In the genomic region with DNA sequence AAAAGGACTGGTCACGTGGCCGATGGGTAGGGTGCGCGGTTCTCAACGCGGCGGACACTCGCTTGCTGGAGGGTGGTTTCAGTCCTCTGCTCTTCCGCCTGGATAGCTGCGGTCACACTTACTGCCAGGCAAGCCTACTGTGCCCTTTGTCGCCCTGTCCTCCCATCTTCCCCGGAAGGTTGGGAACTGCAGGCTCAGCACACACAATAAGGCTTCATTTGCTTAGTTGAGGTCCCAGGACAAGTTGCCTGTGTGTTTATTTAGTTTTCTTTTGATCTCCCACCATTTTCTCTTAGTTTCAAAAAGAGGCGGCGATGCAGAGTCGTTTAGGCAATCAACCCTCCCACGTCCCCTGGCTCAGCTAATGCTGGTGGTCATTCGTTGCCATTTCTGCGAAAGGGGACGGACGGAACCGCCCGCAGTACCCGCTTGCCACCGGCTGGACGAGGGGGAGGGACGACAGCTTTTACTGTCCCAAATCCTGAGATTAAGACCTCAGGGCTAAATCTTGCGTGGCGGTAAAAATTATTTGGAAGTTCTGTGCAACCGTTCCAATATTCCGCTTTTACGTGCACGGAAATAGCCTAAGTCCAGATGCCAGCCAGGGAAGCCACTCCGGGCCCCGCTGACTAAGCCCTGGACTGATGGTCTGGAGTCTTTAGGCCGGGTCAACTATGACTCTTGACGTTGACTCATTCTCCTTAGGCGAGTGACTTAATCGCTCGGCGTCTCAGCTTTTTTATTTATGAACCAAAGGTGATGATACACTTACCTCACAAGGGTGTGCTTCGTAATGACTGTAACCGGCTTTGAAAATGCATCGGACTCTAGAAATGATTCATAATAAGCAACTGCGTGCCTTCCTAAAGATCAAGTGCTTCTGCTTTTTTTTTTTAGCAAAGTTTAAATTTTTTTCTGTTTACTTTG, we compare ENCODE assay signal across 8 cellular contexts. TPM values are rescaled to one million over a fixed set of nuclear protein-coding genes. Genes with fewer than 3 reads are reported as not detected.
DNase-seq lines count a peak whose midpoint lies in the region; ATAC-seq and TF ChIP-seq lines count a peak whose summit lies in the region.

No MANE protein-coding gene starts in this region.

- peaks cover 43% of the 10 kb centered on the region for H3K79me2 ChIP-seq in PC-9 (ENCODE audit: low read depth)
- peaks cover 26% of the 10 kb centered on the region for H3K79me2 ChIP-seq in neural cell (replicated peaks; ENCODE audit: insufficient read depth, low read length)

- no peak for TF ChIP-seq EP300 in neural cell (conservative IDR thresholded peaks at IDR 0.05; ENCODE audit: poor library complexity, severe bottlenecking)

- TF ChIP-seq CTCF in A673 (conservative IDR thresholded peaks at IDR 0.05; ENCODE audit: low read depth, low read length): no peak
- TF ChIP-seq CTCF in PC-9 (conservative IDR thresholded peaks at IDR 0.05): no peak
- TF ChIP-seq CTCF in fibroblast of mammary gland (conservative IDR thresholded peaks at IDR 0.05; ENCODE audit: control insufficient read depth, insufficient read depth, low read depth, low read length): no peak
- TF ChIP-seq CTCF in neural cell (IDR thresholded peaks at IDR 0.05; ENCODE audit: poor library complexity, severe bottlenecking): no peak

- H2AFZ ChIP-seq in PC-9 (peak overlapping the region; percentile 96), neural cell (ENCODE audit: low read depth, low read length) (peak overlapping the region; percentile 89)

- H3K27me3 ChIP-seq in A673 (replicated peaks; ENCODE audit: insufficient read depth, low read depth, low read length, poor library complexity): no peaks in the 10 kb centered on the region
- H3K27me3 ChIP-seq in PC-9 (ENCODE audit: insufficient read depth, low read depth): no peaks in the 10 kb centered on the region
- no peaks in the 10 kb centered on the region for H3K27me3 ChIP-seq in neural cell (ENCODE audit: insufficient read depth, low read depth, low read length)

- POLR2A ChIA-PET in A673 (lab: Charles Lee; ENCODE audit: low non-redundant PET): no interaction called here
- POLR2A ChIA-PET in PC-9 (lab: Charles Lee; ENCODE audit: unreplicated experiment): interaction anchor here (0.7 kb wide), 3 partner anchors 159 to 787 kb away, joined by 13 to 49 read pairs (median 33); no protein-coding TSS in a partner anchor

- peaks cover 6% of the 10 kb centered on the region for H3K9me3 ChIP-seq in A673 (ENCODE audit: low read depth, low read length, poor library complexity, severe bottlenecking)
- H3K9me3 ChIP-seq in PC-9 (ENCODE audit: insufficient read depth, low read depth): no peaks in the 10 kb centered on the region; the same call in 1 of the 2 replicates
- no peaks in the 10 kb centered on the region for H3K9me3 ChIP-seq in neural cell (ENCODE audit: low read length)

- peaks cover 33% of the 10 kb centered on the region for H4K20me1 ChIP-seq in PC-9 (ENCODE audit: insufficient read depth)
- no peaks in the 10 kb centered on the region for H4K20me1 ChIP-seq in neural cell (ENCODE audit: insufficient read depth)

- no peaks in the 10 kb centered on the region for H3K9me2 ChIP-seq in PC-9 (ENCODE audit: insufficient read depth)
- no peaks in the 10 kb centered on the region for H3K9me2 ChIP-seq in neural cell (ENCODE audit: insufficient read depth, low read length)

- H3K4me1 ChIP-seq in A673 (ENCODE audit: insufficient read depth, low read length, poor library complexity, severe bottlenecking): peaks cover 7% of the 10 kb centered on the region
- H3K4me1 ChIP-seq in PC-9 (replicated peaks; ENCODE audit: insufficient read depth): peaks cover 26% of the 10 kb centered on the region

- peak overlapping the region; percentile 93 for H3K4me2 ChIP-seq in PC-9
- H3K4me2 ChIP-seq in neural cell (ENCODE audit: low read length): peak overlapping the region; percentile 23

- no peak for TF ChIP-seq RAD21 in neural cell (conservative IDR thresholded peaks at IDR 0.05)

- peak overlapping the region; percentile 56 for H3K9ac ChIP-seq in neural cell (ENCODE audit: low read length)

- CTCF ChIA-PET in A673 (lab: Charles Lee) (interaction anchor here (0.7 kb wide), 4 partner anchors 8 to 836 kb away, joined by 4 to 14 read pairs (median 11); no protein-coding TSS in a partner anchor), PC-9 (lab: Charles Lee) (interaction anchor here (0.7 to 1.7 kb wide), 3 partner anchors 11 to 586 kb away, joined by 3 to 10 read pairs (median 3); a partner anchor contains a TSS)

- ATAC-seq in GM18861 (IDR thresholded peaks at IDR 0.05; ENCODE audit: unreplicated experiment) (peak; percentile 50), HG03066 (IDR thresholded peaks at IDR 0.05; ENCODE audit: low read depth, unreplicated experiment) (peak; percentile 45)

- no peak for DNase-seq in A673 (ENCODE audit: low spot score)
- DNase-seq in PC-9: peak; percentile 66 to 99
- DNase-seq in activated T-helper 1 cell treated with Interleukin-2 at 50 U/mL for 16 hours (ENCODE audit: low read depth): peak; percentile 10
- peak; percentile 100 for DNase-seq in fibroblast of mammary gland (ENCODE audit: low read depth)
- peak; percentile 96 for DNase-seq in stromal cell of bone marrow (ENCODE audit: low read depth)

- intact Hi-C loops in A673 (cut with micrococcal nuclease; ENCODE audit: unreplicated experiment): loop anchor here (2.0 to 10.0 kb wide), 4 partner anchors 65 to 465 kb away; a partner anchor contains a TSS
- intact Hi-C loops in PC-9 (cut with micrococcal nuclease; ENCODE audit: unreplicated experiment): loop anchor here (1.0 to 5.0 kb wide), 3 partner anchors 66 to 518 kb away; a partner anchor contains a TSS

- BruUV-seq in A673 (replicated peaks; lab: Mats Ljungman, UMichigan) (TSS peak; percentile 77), PC-9 (replicated peaks; lab: Mats Ljungman, UMichigan) (TSS peak; percentile 91)

- peak overlapping the region; percentile 92 for H3K27ac ChIP-seq in A673 (ENCODE audit: low read depth, low read length, poor library complexity, severe bottlenecking)
- H3K27ac ChIP-seq in PC-9: peak overlapping the region; percentile 95
- peak overlapping the region; percentile 55 for H3K27ac ChIP-seq in neural cell (ENCODE audit: low read length)

- peaks cover 11% of the 10 kb centered on the region for H3K36me3 ChIP-seq in A673 (ENCODE audit: insufficient read depth, low read length, poor library complexity, severe bottlenecking)
- 0 out of 2 replicates have a peak, but pooled peaks cover 6% of the 10 kb centered on the region for H3K36me3 ChIP-seq in PC-9 (ENCODE audit: low read depth)
- no peaks in the 10 kb centered on the region for H3K36me3 ChIP-seq in neural cell (ENCODE audit: insufficient read depth, low read length)

- H3F3A ChIP-seq in PC-9 (ENCODE audit: insufficient read depth, low read depth) (peaks cover 16% of the 10 kb centered on the region), neural cell (ENCODE audit: insufficient read depth, low read length, poor library complexity, severe bottlenecking) (no peaks in the 10 kb centered on the region)

- peak overlapping the region; percentile 91 for H3K4me3 ChIP-seq in A673 (ENCODE audit: low read depth, low read length, poor library complexity, severe bottlenecking)
- H3K4me3 ChIP-seq in PC-9: peak overlapping the region; percentile 90
- H3K4me3 ChIP-seq in fibroblast of mammary gland (ENCODE audit: control insufficient read depth, low read depth, low read length): peak overlapping the region; percentile 91
- peak overlapping the region; percentile 92 for H3K4me3 ChIP-seq in neural cell (ENCODE audit: low read length)

TF ChIP-seq in neural cell, 6 proteins besides CTCF, POLR2A, EP300 and RAD21:
- TF ChIP-seq, protein P1, sequence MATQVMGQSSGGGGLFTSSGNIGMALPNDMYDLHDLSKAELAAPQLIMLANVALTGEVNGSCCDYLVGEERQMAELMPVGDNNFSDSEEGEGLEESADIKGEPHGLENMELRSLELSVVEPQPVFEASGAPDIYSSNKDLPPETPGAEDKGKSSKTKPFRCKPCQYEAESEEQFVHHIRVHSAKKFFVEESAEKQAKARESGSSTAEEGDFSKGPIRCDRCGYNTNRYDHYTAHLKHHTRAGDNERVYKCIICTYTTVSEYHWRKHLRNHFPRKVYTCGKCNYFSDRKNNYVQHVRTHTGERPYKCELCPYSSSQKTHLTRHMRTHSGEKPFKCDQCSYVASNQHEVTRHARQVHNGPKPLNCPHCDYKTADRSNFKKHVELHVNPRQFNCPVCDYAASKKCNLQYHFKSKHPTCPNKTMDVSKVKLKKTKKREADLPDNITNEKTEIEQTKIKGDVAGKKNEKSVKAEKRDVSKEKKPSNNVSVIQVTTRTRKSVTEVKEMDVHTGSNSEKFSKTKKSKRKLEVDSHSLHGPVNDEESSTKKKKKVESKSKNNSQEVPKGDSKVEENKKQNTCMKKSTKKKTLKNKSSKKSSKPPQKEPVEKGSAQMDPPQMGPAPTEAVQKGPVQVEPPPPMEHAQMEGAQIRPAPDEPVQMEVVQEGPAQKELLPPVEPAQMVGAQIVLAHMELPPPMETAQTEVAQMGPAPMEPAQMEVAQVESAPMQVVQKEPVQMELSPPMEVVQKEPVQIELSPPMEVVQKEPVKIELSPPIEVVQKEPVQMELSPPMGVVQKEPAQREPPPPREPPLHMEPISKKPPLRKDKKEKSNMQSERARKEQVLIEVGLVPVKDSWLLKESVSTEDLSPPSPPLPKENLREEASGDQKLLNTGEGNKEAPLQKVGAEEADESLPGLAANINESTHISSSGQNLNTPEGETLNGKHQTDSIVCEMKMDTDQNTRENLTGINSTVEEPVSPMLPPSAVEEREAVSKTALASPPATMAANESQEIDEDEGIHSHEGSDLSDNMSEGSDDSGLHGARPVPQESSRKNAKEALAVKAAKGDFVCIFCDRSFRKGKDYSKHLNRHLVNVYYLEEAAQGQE (IDR thresholded peaks at IDR 0.05; ENCODE audit: borderline replicate concordance): no peak
- TF ChIP-seq EZH2 (IDR thresholded peaks at IDR 0.05; ENCODE audit: borderline replicate concordance, insufficient read depth, low read length, poor library complexity, severe bottlenecking) (no peak), MXI1 (conservative IDR thresholded peaks at IDR 0.05; ENCODE audit: poor library complexity, severe bottlenecking) (no peak)

RNA-seq across cellular contexts. Expression of a gene that starts 0.7 kb away (rescaled TPM):
- 154 and 179 TPM in 2 replicates for total RNA-seq in A673 (2021)
- 47.1 and 59.6 TPM in 2 replicates for total RNA-seq in PC-9 (2021)
- 172 and 189 TPM in 2 replicates for polyA plus RNA-seq in neural cell
- polyA minus RNA-seq in neural cell: 246 and 268 TPM in 2 replicates
